Comparison of ENCODE assay signal across 8 cellular contexts in genomic region chr14:99562848-99563748, GRCh38. TPM values are rescaled to one million over a fixed set of nuclear protein-coding genes. Genes with fewer than 3 reads are reported as not detected.
DNase-seq lines count a peak whose midpoint lies in the region; ATAC-seq and TF ChIP-seq lines count a peak whose summit lies in the region.

No MANE protein-coding gene starts in this region.

- no peaks in the 10 kb centered on the region for H3K9me3 Mint-ChIP-seq in Caco-2 (ENCODE audit: unreplicated experiment)
- no peaks in the 10 kb centered on the region for H3K9me3 Mint-ChIP-seq in natural killer cell treated with Interleukin-12 subunit alpha and Interleukin-12 subunit beta and Interleukin-15 and Interleukin-18, amount 100 ng/mL, for 72 hours

- BruUV-seq in Caco-2 (replicated peaks; lab: Mats Ljungman, UMichigan), result no TSS peak

- POLR2A ChIA-PET in Caco-2 (lab: Charles Lee), result no interaction called here

- intact Hi-C loops in Caco-2 (cut with micrococcal nuclease; ENCODE audit: unreplicated experiment) (loop anchor here (5.0 kb wide), 1 partner anchor 39 kb away; the partner anchor contains the start of gene CCDC85C), lower lobe of right lung (cut with DNase I) (no loop called here), aorta (cut with DNase I) (loop anchor here (5.0 kb wide), 1 partner anchor 64 kb away; no protein-coding TSS in a partner anchor)

- H3K27ac Mint-ChIP-seq in Caco-2 (ENCODE audit: unreplicated experiment), result no peak overlapping the region
- H3K27ac Mint-ChIP-seq in natural killer cell treated with Interleukin-12 subunit alpha and Interleukin-12 subunit beta and Interleukin-15 and Interleukin-18, amount 100 ng/mL, for 72 hours, result no peak overlapping the region

- DNase-seq in Caco-2, result peak; percentile 71 to 76
- DNase-seq in NCI-H446 (lab: John Stamatoyannopoulos, UW), result peak; percentile 66 to 89
- DNase-seq in choroid plexus epithelial cell (ENCODE audit: low read depth), result peak; percentile 76
- peak; percentile 91 for DNase-seq in lower lobe of right lung
- DNase-seq in aorta, result peak; percentile 84 to 89
- DNase-seq in natural killer cell treated with Interleukin-12 subunit alpha and Interleukin-12 subunit beta and Interleukin-15 and Interleukin-18, amount 100 ng/mL, for 72 hours (ENCODE audit: low spot score), result no peak

- H3K4me1 ChIP-seq in Caco-2 (peaks cover 7% of the 10 kb centered on the region; the same call in 1 of the 2 replicates), lower lobe of right lung (peaks cover 40% of the 10 kb centered on the region), aorta (ENCODE audit: control insufficient read depth in 1 of 2, insufficient read depth in 2 of 2, low read length in 2 of 2) (no peaks in the 10 kb centered on the region)

- H3K4me3 ChIP-seq in Caco-2 (ENCODE audit: low read depth, low read length) (no peak overlapping the region), choroid plexus epithelial cell (ENCODE audit: low read depth, low read length) (no peak overlapping the region), lower lobe of right lung (no peak overlapping the region), aorta (ENCODE audit: low read length in 2 of 2) (no peak overlapping the region)

- H3K4me1 Mint-ChIP-seq in Caco-2 (ENCODE audit: low read depth, unreplicated experiment), result peaks cover 13% of the 10 kb centered on the region
- H3K4me1 Mint-ChIP-seq in natural killer cell treated with Interleukin-12 subunit alpha and Interleukin-12 subunit beta and Interleukin-15 and Interleukin-18, amount 100 ng/mL, for 72 hours (ENCODE audit: low read depth in 2 of 2), result peaks cover 0 to 3% of the 10 kb centered on the region in 2 donors

- H3K27me3 ChIP-seq in Caco-2 (replicated peaks; ENCODE audit: control insufficient read depth, insufficient read depth, low read length), result no peaks in the 10 kb centered on the region
- H3K27me3 ChIP-seq in lower lobe of right lung (ENCODE audit: low read depth), result no peaks in the 10 kb centered on the region
- H3K27me3 ChIP-seq in aorta (ENCODE audit: control insufficient read depth in 1 of 2, insufficient read depth in 2 of 2, low read length in 1 of 2), result no peaks in the 10 kb centered on the region

- TF ChIP-seq CTCF in Caco-2 (IDR thresholded peaks at IDR 0.05; ENCODE audit: insufficient read depth in 1 of 2, low read depth in 1 of 2, low read length in 1 of 2, severe bottlenecking in 1 of 2, unreplicated experiment in 1 of 2), result peak in 1 of 2 experiments; percentile 31
- peak; percentile 79 for TF ChIP-seq CTCF in choroid plexus epithelial cell (conservative IDR thresholded peaks at IDR 0.05; ENCODE audit: low read depth, low read length)
- peak; percentile 54 for TF ChIP-seq CTCF in lower lobe of right lung (IDR thresholded peaks at IDR 0.05)

- H3K36me3 ChIP-seq in Caco-2 (ENCODE audit: control insufficient read depth, insufficient read depth, low read length) (no peaks in the 10 kb centered on the region), lower lobe of right lung (no peaks in the 10 kb centered on the region), aorta (ENCODE audit: control insufficient read depth in 1 of 2, insufficient read depth in 2 of 2, low read length in 1 of 2) (no peaks in the 10 kb centered on the region)

- no peaks in the 10 kb centered on the region for H3K27me3 Mint-ChIP-seq in Caco-2 (ENCODE audit: insufficient read depth, unreplicated experiment)
- peaks cover 0 to 3% of the 10 kb centered on the region in 2 donors for H3K27me3 Mint-ChIP-seq in natural killer cell treated with Interleukin-12 subunit alpha and Interleukin-12 subunit beta and Interleukin-15 and Interleukin-18, amount 100 ng/mL, for 72 hours

- CTCF ChIA-PET in Caco-2 (lab: Charles Lee), result no interaction called here

- H3K36me3 Mint-ChIP-seq in Caco-2 (ENCODE audit: insufficient read depth, unreplicated experiment), result peaks cover 19% of the 10 kb centered on the region
- no peaks in the 10 kb centered on the region for H3K36me3 Mint-ChIP-seq in natural killer cell treated with Interleukin-12 subunit alpha and Interleukin-12 subunit beta and Interleukin-15 and Interleukin-18, amount 100 ng/mL, for 72 hours

- peak; percentile 88 to 89 for ATAC-seq in lower lobe of right lung
- peak; percentile 75 for ATAC-seq in aorta (ENCODE audit: low FRiP score)
- no peak for ATAC-seq in natural killer cell treated with Interleukin-12 subunit alpha and Interleukin-12 subunit beta and Interleukin-15 and Interleukin-18, amount 100 ng/mL, for 72 hours
- no peak for ATAC-seq in GM21737 (IDR thresholded peaks at IDR 0.05; ENCODE audit: unreplicated experiment)
- ATAC-seq in HG02759 (IDR thresholded peaks at IDR 0.05; ENCODE audit: unreplicated experiment), result no peak

- 21 to 31% methylated on average over 23 of the region's 23 CpGs for WGBS in aorta, 2 donors

- H3K27ac ChIP-seq in lower lobe of right lung (no peak overlapping the region), aorta (ENCODE audit: low read depth in 1 of 2, low read length in 2 of 2) (no peak overlapping the region)

- H3K9me3 ChIP-seq in Caco-2, result no peaks in the 10 kb centered on the region
- H3K9me3 ChIP-seq in lower lobe of right lung, result no peaks in the 10 kb centered on the region
- no peaks in the 10 kb centered on the region for H3K9me3 ChIP-seq in aorta (ENCODE audit: control insufficient read depth, low read length)

- H3K4me3 Mint-ChIP-seq in Caco-2 (ENCODE audit: unreplicated experiment), result no peak overlapping the region
- no peak overlapping the region for H3K4me3 Mint-ChIP-seq in natural killer cell treated with Interleukin-12 subunit alpha and Interleukin-12 subunit beta and Interleukin-15 and Interleukin-18, amount 100 ng/mL, for 72 hours

RNA-seq across cellular contexts. Expression of gene CCDC85C, which starts 40.9 kb away (rescaled TPM):
- 69.1 and 76.2 TPM in 2 replicates for total RNA-seq in Caco-2 (2022)
- total RNA-seq in lower lobe of right lung, result 15.3 TPM
- 1 to 10 TPM; 6.4 to 7.6 TPM for total RNA-seq in aorta
- polyA plus RNA-seq in aorta, result 1 to 10 TPM; 1.2 to 8.1 TPM
- 1 to 10 TPM; 2.7 to 3.6 TPM for total RNA-seq in natural killer cell treated with Interleukin-12 subunit alpha and Interleukin-12 subunit beta and Interleukin-15 and Interleukin-18, amount 100 ng/mL, for 72 hours

Comparison
In these comparisons a context has a peak if more than half of its experiments do, and no peak if none do; other contexts are left out.
1. ATAC-seq: peak in lower lobe of right lung (2 of 2) and aorta (single experiment); none in natural killer cell treated with Interleukin-12 subunit alpha and Interleukin-12 subunit beta and Interleukin-15 and Interleukin-18, amount 100 ng/mL, for 72 hours (0 of 2), GM21737 (single experiment) and HG02759 (single experiment).